15 cellular contexts compared by ENCODE assay signal in genomic region chr4:70915048-70915815, GRCh38. TPM values are rescaled to one million over a fixed set of nuclear protein-coding genes. Genes with fewer than 3 reads are reported as not detected.
DNase-seq lines count a peak whose midpoint lies in the region; ATAC-seq, FAIRE-seq and TF ChIP-seq lines count a peak whose summit lies in the region.
"Had no signal": no experiment of that assay in that cellular context is flagged by ENCODE, and none has a peak within 500 bp of the region (broad histone marks: within the 10 kb centered on the region; RNA-seq: fewer than 3 reads in every experiment).

No MANE protein-coding gene starts in this region.

- DNase-seq in A172 (ENCODE audit: low spot score), result peak; percentile 36
- peak; percentile 22 for DNase-seq in LoVo (ENCODE audit: low spot score)
- DNase-seq in K562 (ENCODE audit: extremely low read depth in 1 of 4, low spot score in 3 of 4), result no peak
- peak; percentile 26 for DNase-seq in kidney tubule cell (ENCODE audit: low spot score)
- no peak for DNase-seq in NCI-H2196 treated with DMSO at 0.1 percent for 48 hours (lab: John Stamatoyannopoulos, UW; ENCODE audit: unreplicated experiment)
- DNase-seq in DMS 273 (lab: John Stamatoyannopoulos, UW; ENCODE audit: unreplicated experiment), result no peak
- DNase-seq: ACHN; activated CD4-positive, alpha-beta T cell treated with anti-CD3 and anti-CD28 coated beads for 1 hour; GOT3; naive thymus-derived CD8-positive, alpha-beta T cell; NCI-H446; retina had no signal

- no peak overlapping the region for H2AFZ ChIP-seq in K562 (ENCODE audit: low read depth, low read length)
- H2AFZ ChIP-seq: hepatocyte had no signal

- no peak for TF ChIP-seq POLR2A in K562 (conservative IDR thresholded peaks at IDR 0.05)

- no peak overlapping the region; the same call in 2 of the 3 replicates for H3K27ac ChIP-seq in K562 (ENCODE audit: extremely low read depth, low read depth, low read length)
- H3K27ac ChIP-seq: hepatocyte had no signal

- no peak for TF ChIP-seq EP300 in K562 (IDR thresholded peaks at IDR 0.05; ENCODE audit: low read length)

- H3K79me2 ChIP-seq in K562 (ENCODE audit: control insufficient read depth, insufficient read depth, low read length), result peaks cover 91% of the 10 kb centered on the region

- H4K20me1 ChIP-seq in K562 (replicated peaks; ENCODE audit: control insufficient read depth, insufficient read depth, low read length), result peaks cover 16% of the 10 kb centered on the region

- TF ChIP-seq CTCF in K562 (IDR thresholded peaks at IDR 0.05 in 2 of 3, conservative IDR thresholded peaks at IDR 0.05 in 1 of 3; ENCODE audit: insufficient read depth in 2 of 3, low read depth in 1 of 3, low read length in 3 of 3), result no peak

- no peak for FAIRE-seq in K562 (lab: Jason Lieb, UNC)

- 66% methylated on average over 13 of the region's 13 CpGs for WGBS in K562 (ENCODE audit: insufficient coverage, low coverage, missing lambda C conversion rate)

- in situ Hi-C loops in K562 (cut with MboI), result loop anchor here (25.0 kb wide), 1 partner anchor 1372 kb away; no protein-coding TSS in a partner anchor

- CTCF ChIA-PET in K562 (lab: Yijun Ruan, JAX; ENCODE audit: low intra/inter-chr PET ratio), result no interaction called here

- H3K4me1 ChIP-seq in K562 (replicated peaks in 1 of 2; ENCODE audit: control insufficient read depth in 2 of 2, insufficient read depth in 2 of 2, low read length in 2 of 2), result peaks cover 3 to 16% of the 10 kb centered on the region in 2 experiments; a peak in 3 of 5 replicates

- H3K36me3 ChIP-seq in K562 (ENCODE audit: control insufficient read depth, insufficient read depth, low read length), result peaks cover 35% of the 10 kb centered on the region

- peak; percentile 22 for ATAC-seq in K562
- ATAC-seq in GM18511 (IDR thresholded peaks at IDR 0.05; ENCODE audit: unreplicated experiment), result no peak
- ATAC-seq in HG02852 (IDR thresholded peaks at IDR 0.05; ENCODE audit: unreplicated experiment), result no peak
- ATAC-seq: naive thymus-derived CD8-positive, alpha-beta T cell had no signal

- intact Hi-C loops in K562 (cut with micrococcal nuclease), result no loop called here

- no peak for TF ChIP-seq RAD21 in K562 (CRISPR knock-in tag; conservative IDR thresholded peaks at IDR 0.05 in 1 of 2, IDR thresholded peaks at IDR 0.05 in 1 of 2)

- BruUV-seq in K562 (replicated peaks; lab: Mats Ljungman, UMichigan), result no TSS peak

- peak overlapping the region; percentile 49; the same call in 1 of the 2 replicates for H3K4me2 ChIP-seq in K562 (ENCODE audit: insufficient read depth, low read length)
- H3K4me2 ChIP-seq: hepatocyte had no signal

- H3K27me3 ChIP-seq in K562 (ENCODE audit: control insufficient read depth in 2 of 2, insufficient read depth in 2 of 2, low read length in 2 of 2), result no peaks in the 10 kb centered on the region
- H3K27me3 ChIP-seq: hepatocyte had no signal

- H3K4me3 ChIP-seq in K562, result no peak overlapping the region
- H3K4me3 ChIP-seq: hepatocyte had no signal

- POLR2A ChIA-PET in K562 (lab: Yijun Ruan, JAX), result interaction anchor here (1.3 to 1.5 kb wide), 3 partner anchors 9 to 87 kb away, joined by 4 to 5 read pairs (median 5); no protein-coding TSS in a partner anchor

- H3K9ac ChIP-seq in K562 (ENCODE audit: insufficient read depth in 1 of 2, low read depth in 2 of 2, low read length in 2 of 2), result no peak overlapping the region; a peak in 1 of 4 replicates

- peaks cover 2% of the 10 kb centered on the region; the same call in 1 of the 2 replicates for H3K9me3 ChIP-seq in K562 (replicated peaks; ENCODE audit: control insufficient read depth, insufficient read depth, low read depth, low read length)

- H3K9me1 ChIP-seq in K562 (ENCODE audit: control insufficient read depth, insufficient read depth, low read length), result peaks cover 3% of the 10 kb centered on the region

TF ChIP-seq in K562, 482 proteins besides CTCF, POLR2A, EP300 and RAD21 (continues in another document):
- TF ChIP-seq CHD4 (IDR thresholded peaks at IDR 0.05; ENCODE audit: insufficient read depth, insufficient replicate concordance, low read depth, low read length, poor library complexity, severe bottlenecking), result no peak
- no peak for TF ChIP-seq TOE1 (IDR thresholded peaks at IDR 0.05; ENCODE audit: borderline replicate concordance)
- no peak for TF ChIP-seq TOE1 (CRISPR knock-in tag; IDR thresholded peaks at IDR 0.05; ENCODE audit: borderline replicate concordance, low read depth)
- TF ChIP-seq GATAD2A (IDR thresholded peaks at IDR 0.05), result no peak
- TF ChIP-seq HDAC2 (IDR thresholded peaks at IDR 0.05), result no peak
- TF ChIP-seq ZNF277 (CRISPR knock-in tag; IDR thresholded peaks at IDR 0.05; ENCODE audit: borderline replicate concordance), result no peak
- TF ChIP-seq GTF2A2 (tag; IDR thresholded peaks at IDR 0.05), result no peak
- TF ChIP-seq ZC3H4 (CRISPR knock-in tag; IDR thresholded peaks at IDR 0.05; ENCODE audit: borderline replicate concordance), result no peak
- TF ChIP-seq HMBOX1 (IDR thresholded peaks at IDR 0.05), result no peak
- no peak for TF ChIP-seq ZNF512 (tag; IDR thresholded peaks at IDR 0.05)
- TF ChIP-seq CCAR2 (IDR thresholded peaks at IDR 0.05; ENCODE audit: low read depth, low read length), result no peak
- no peak for TF ChIP-seq TAF15 (IDR thresholded peaks at IDR 0.05; ENCODE audit: low read depth, low read length)

RNA-seq across cellular contexts. Expression of gene MOB1B, which starts 13.1 kb away (rescaled TPM):
- 4.6 and 7.0 TPM in 2 replicates for total RNA-seq in A172 (2014; rRNA removed; shearing (Covaris generic))
- total RNA-seq in K562 (2011; cell fraction: chromatin; rRNA removed; ENCODE audit: low replicate concordance), result 27.1 and 74.0 TPM in 2 replicates
- 8.3 and 14.1 TPM in 2 replicates for total RNA-seq in K562 (2011; cell fraction: nucleolus; rRNA removed)
- total RNA-seq in K562 (2011; cell fraction: nucleoplasm; rRNA removed), result 36.4 and 73.0 TPM in 2 replicates
- total RNA-seq in K562 (2014; rRNA removed) (10.7 and 11.3 TPM in 2 replicates), K562 (2014; rRNA removed; fragmentation: Illumina TruSeq; extraction: Trizol) (28.5 and 33.3 TPM in 2 replicates), K562 (2015; rRNA removed; fragmentation: Illumina TruSeq; extraction: Trizol) (15.1 and 16.8 TPM in 2 replicates), K562 (2021) (37.8 and 40.1 TPM in 2 replicates)
- polyA plus RNA-seq in K562 (2011; rRNA removed) (28.9 and 34.8 TPM in 2 replicates), K562 (2014; fragmentation: Illumina TruSeq; extraction: Trizol) (25.2 and 27.2 TPM in 2 replicates), K562 (2014; fragmentation: Nextera tagmentation; extraction: Ambion mirVana) (1 to 10 TPM; 8.4 to 9.3 TPM), K562 (2014; rRNA removed) (19.0 and 20.4 TPM in 2 replicates)
- polyA plus RNA-seq in K562 (2011; cell fraction: cytosol; rRNA removed), result 5.8 and 13.9 TPM in 2 replicates
- 16.0 and 17.9 TPM in 2 replicates for polyA plus RNA-seq in K562 (2011; cell fraction: nucleus; rRNA removed)
- 15.0 and 21.1 TPM in 2 replicates for polyA plus RNA-seq in K562 (2012)
- polyA minus RNA-seq in K562 (2011; rRNA and poly(A)+ RNA removed), result 83.9 and 88.8 TPM in 2 replicates
- 47.3 and 83.2 TPM in 2 replicates for polyA minus RNA-seq in K562 (2011; cell fraction: cytosol; rRNA and poly(A)+ RNA removed)
- 17.4 and 27.4 TPM in 2 replicates for polyA minus RNA-seq in K562 (2011; cell fraction: nucleus; rRNA and poly(A)+ RNA removed)

Comparison
In these comparisons a context has a peak if more than half of its experiments do, and no peak if none do; other contexts are left out.
1. DNase-seq: peak in A172 (single experiment), LoVo (single experiment) and kidney tubule cell (single experiment); none in K562 (0 of 4), NCI-H2196 treated with DMSO at 0.1 percent for 48 hours (single experiment) and DMS 273 (single experiment).